In genomic region chr22:39040538-39041296, GRCh38 we compare ENCODE assay signal across 8 cellular contexts. TPM values are rescaled to one million over a fixed set of nuclear protein-coding genes. Genes with fewer than 3 reads are reported as not detected.
A peak's percentile ranks its signal among the peaks of the same experiment; 100 is the strongest.
DNase-seq lines count a peak whose midpoint lies in the region; ATAC-seq and TF ChIP-seq lines count a peak whose summit lies in the region.
"Not testable (repeated sequence)": the region's sequence is repeated elsewhere in the genome, so short reads cannot be mapped to it uniquely, and the experiment has no call there.

Gene APOBEC3F (plus strand): TSS chr22:39040864. CDS start chr22:39040961, 97 bp downstream.

- H3K9ac ChIP-seq in BLaER1 = peak within 1 kb of the TSS; percentile 82

- BruUV-seq in OCI-LY7 (replicated peaks; lab: Mats Ljungman, UMichigan) = not testable (repeated sequence)

- not testable (repeated sequence) for H4K20me1 ChIP-seq in BLaER1; OCI-LY7 (ENCODE audit: insufficient read depth, low read length)

- H3K4me1 ChIP-seq in BLaER1 (peaks cover 40% of the 10 kb centered on the region), OCI-LY7 (ENCODE audit: insufficient read depth, low read length, poor library complexity, severe bottlenecking) (peaks cover 29% of the 10 kb centered on the region)
- H3K4me1 ChIP-seq in effector memory CD4-positive, alpha-beta T cell (ENCODE audit: control insufficient read depth, insufficient read depth, low read length, poor library complexity, severe bottlenecking) = not testable (repeated sequence)

- intact Hi-C loops in OCI-LY7 (cut with micrococcal nuclease; ENCODE audit: unreplicated experiment); lower leg skin (cut with DNase I; ENCODE audit: low total_unique reads): not testable (repeated sequence)

- DNase-seq in OCI-LY7 (ENCODE audit: low spot score) = peak; percentile 51
- DNase-seq in activated CD8-positive, alpha-beta memory T cell treated with anti-CD3 and anti-CD28 coated beads, Interleukin-2, amount 50 U/mL, for 1 hour (ENCODE audit: extremely low read depth) = peak; percentile 42
- peak; percentile 49 to 66 (median 52) for DNase-seq in effector memory CD4-positive, alpha-beta T cell
- DNase-seq in lower leg skin (ENCODE audit: low spot score in 2 of 2) = peak; percentile 38 to 91
- peak; percentile 28 to 49 for DNase-seq in stimulated activated CD4-positive, alpha-beta T cell treated with anti-CD3 and anti-CD28 coated beads, Interleukin-2, amount 100 ng/mL, for 48 hours

- H3K27me3 ChIP-seq in BLaER1; effector memory CD4-positive, alpha-beta T cell (replicated peaks; ENCODE audit: control insufficient read depth, insufficient read depth, low read length, poor library complexity, severe bottlenecking): not testable (repeated sequence)

- peak; percentile 85 for ATAC-seq in GM19324 (IDR thresholded peaks at IDR 0.05; ENCODE audit: low FRiP score, unreplicated experiment)
- peak; percentile 75 for ATAC-seq in HG03139 (IDR thresholded peaks at IDR 0.05; ENCODE audit: unreplicated experiment)

- H3K36me3 ChIP-seq in BLaER1 = peaks cover 16% of the 10 kb centered on the region; the same call in 1 of the 2 replicates
- H3K36me3 ChIP-seq in OCI-LY7 (ENCODE audit: insufficient read depth, low read length); effector memory CD4-positive, alpha-beta T cell (ENCODE audit: control insufficient read depth, insufficient read depth, low read length): not testable (repeated sequence)

- POLR2A ChIA-PET in OCI-LY7 (lab: Charles Lee) = not testable (repeated sequence)

- H3K4me3 ChIP-seq in BLaER1 (peak within 1 kb of the TSS; percentile 70), OCI-LY7 (ENCODE audit: low read depth, low read length, poor library complexity, severe bottlenecking) (peak within 1 kb of the TSS; percentile 64), lower leg skin (ENCODE audit: low read depth, poor library complexity, severe bottlenecking) (peak within 1 kb of the TSS; percentile 52)
- peak within 1 kb of the TSS; percentile 58 for H3K4me3 ChIP-seq in effector memory CD4-positive, alpha-beta T cell (ENCODE audit: insufficient read depth, low read depth, low read length, poor library complexity, severe bottlenecking)

- not testable (repeated sequence) for H3K79me2 ChIP-seq in OCI-LY7 (ENCODE audit: insufficient read depth, low read depth, low read length)

- peak within 1 kb of the TSS; percentile 76 for H3K27ac ChIP-seq in BLaER1
- H3K27ac ChIP-seq in OCI-LY7 (ENCODE audit: low read depth, low read length, poor library complexity, severe bottlenecking) = peak within 1 kb of the TSS; percentile 54
- peak within 1 kb of the TSS; percentile 77 for H3K27ac ChIP-seq in effector memory CD4-positive, alpha-beta T cell (ENCODE audit: insufficient read depth, low read length, poor library complexity, severe bottlenecking)

- H3K4me2 ChIP-seq in BLaER1 (peak within 1 kb of the TSS; percentile 88), OCI-LY7 (ENCODE audit: low read length) (peak within 1 kb of the TSS; percentile 73)

- peak within 1 kb of the TSS; percentile 69; the same call in 1 of the 2 replicates for H2AFZ ChIP-seq in OCI-LY7 (ENCODE audit: low read length)

- not testable (repeated sequence) for TF ChIP-seq CTCF in OCI-LY7 (conservative IDR thresholded peaks at IDR 0.05; ENCODE audit: low read length); lower leg skin (IDR thresholded peaks at IDR 0.05)

- TF ChIP-seq POLR2A in lower leg skin (IDR thresholded peaks at IDR 0.05) = not testable (repeated sequence)

- not testable (repeated sequence) for H3K9me2 ChIP-seq in OCI-LY7 (ENCODE audit: insufficient read depth, low read length)

- WGBS in lower leg skin, 2 donors = 1 to 3% methylated on average over 14 to 19 of the region's 21 CpGs

- not testable (repeated sequence) for H3K9me3 ChIP-seq in BLaER1; OCI-LY7 (ENCODE audit: low read length); effector memory CD4-positive, alpha-beta T cell (ENCODE audit: control insufficient read depth, low read length)

- CTCF ChIA-PET in OCI-LY7 (lab: Charles Lee; ENCODE audit: unreplicated experiment) = not testable (repeated sequence)

RNA-seq across cellular contexts. Expression of gene APOBEC3F, which starts in this region (rescaled TPM):
- total RNA-seq in OCI-LY7 (2014; rRNA removed; shearing (Covaris generic)) = 3.7 and 3.9 TPM in 2 replicates
- 19.2 and 20.7 TPM in 2 replicates for total RNA-seq in OCI-LY7 (2022)
- 1 to 10 TPM in 1 of 4 donors, under 1 TPM in 2, not detected in 1; 0.30 to 4.0 (median 0.86) TPM for total RNA-seq in lower leg skin

Comparison
In these comparisons a context has a peak if more than half of its experiments do, and no peak if none do; other contexts are left out.
1. Peak in every context shown above with its lines: DNase-seq, ATAC-seq, H3K4me3 ChIP-seq and H3K27ac ChIP-seq.